In the genomic region with DNA sequence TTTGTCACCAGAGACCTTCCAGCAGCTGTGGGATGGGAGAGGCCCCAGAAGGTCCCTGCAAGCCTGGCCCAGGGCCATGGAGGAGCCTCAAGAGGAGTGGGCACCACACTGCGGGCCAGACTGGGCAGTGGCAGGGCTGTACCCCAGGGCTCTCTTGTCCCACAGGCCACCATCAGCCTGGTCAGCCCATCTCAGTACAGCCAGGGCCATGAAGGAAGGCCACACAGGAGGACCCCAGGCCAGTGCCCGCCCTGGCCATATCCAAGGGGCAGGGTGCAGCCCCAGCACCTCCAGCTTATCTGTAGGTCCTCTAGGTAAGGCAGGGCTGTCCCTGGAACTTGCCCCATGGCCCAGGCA, we compare ENCODE assay signal across 19 cellular contexts. TPM values are rescaled to one million over a fixed set of nuclear protein-coding genes. Genes with fewer than 3 reads are reported as not detected.
DNase-seq lines count a peak whose midpoint lies in the region; ATAC-seq and TF ChIP-seq lines count a peak whose summit lies in the region.
"Had no signal": no experiment of that assay in that cellular context is flagged by ENCODE, and none has a peak within 500 bp of the region (broad histone marks: within the 10 kb centered on the region; RNA-seq: fewer than 3 reads in every experiment).

No MANE protein-coding gene starts in this region.

- no peaks in the 10 kb centered on the region for H3K27me3 Mint-ChIP-seq in Caco-2 (ENCODE audit: insufficient read depth, unreplicated experiment)
- peaks cover 14% of the 10 kb centered on the region for H3K27me3 Mint-ChIP-seq in central memory CD8-positive, alpha-beta T cell
- H3K27me3 Mint-ChIP-seq: activated CD4-positive, alpha-beta T cell treated with anti-CD3 and anti-CD28 coated beads, Interleukin-2, amount 10 ng/mL, durations not matched to agents 7 days and 5 days; stimulated activated memory B cell treated with anti-CD40 and anti-IgM and Interleukin-4, amounts not matched to agents 10 μg/mL and 1 μg/mL and 100 μg/mL, for 72 hours had no signal

- H3K27ac ChIP-seq in OCI-LY1 (ENCODE audit: low read depth, low read length, poor library complexity, severe bottlenecking) (peak overlapping the region; percentile 98), prostate gland (peak overlapping the region; percentile 95 to 96)

- H3K4me2 ChIP-seq in OCI-LY1 (ENCODE audit: low read length) = peak overlapping the region; percentile 48; the same call in 1 of the 2 replicates

- peaks cover 21% of the 10 kb centered on the region for H3K36me3 Mint-ChIP-seq in Caco-2 (ENCODE audit: insufficient read depth, unreplicated experiment)
- peaks cover 13% of the 10 kb centered on the region for H3K36me3 Mint-ChIP-seq in central memory CD8-positive, alpha-beta T cell (ENCODE audit: insufficient read depth)
- H3K36me3 Mint-ChIP-seq: stimulated activated memory B cell treated with anti-CD40 and anti-IgM and Interleukin-4, amounts not matched to agents 10 μg/mL and 1 μg/mL and 100 μg/mL, for 72 hours had no signal

- H3K79me2 ChIP-seq in OCI-LY1 (ENCODE audit: insufficient read depth, low read length) = peaks cover 13% of the 10 kb centered on the region

- no TSS peak for BruUV-seq in Caco-2 (replicated peaks; lab: Mats Ljungman, UMichigan)

- peaks cover 51% of the 10 kb centered on the region for H3K4me1 ChIP-seq in Caco-2
- peaks cover 74% of the 10 kb centered on the region for H3K4me1 ChIP-seq in OCI-LY1 (ENCODE audit: insufficient read depth, low read length, severe bottlenecking)
- H3K4me1 ChIP-seq in prostate gland (replicated peaks) = peaks cover 26% of the 10 kb centered on the region

- H3F3A ChIP-seq in OCI-LY1 (ENCODE audit: insufficient read depth, low read length) = peaks cover 6% of the 10 kb centered on the region; the same call in 1 of the 2 replicates

- H3K4me3 Mint-ChIP-seq in Caco-2 (ENCODE audit: unreplicated experiment) = peak overlapping the region; percentile 40
- H3K4me3 Mint-ChIP-seq in central memory CD8-positive, alpha-beta T cell = peak overlapping the region; percentile 98

- H3K4me3 ChIP-seq in Caco-2 (ENCODE audit: low read depth, low read length) = no peak overlapping the region
- no peak overlapping the region for H3K4me3 ChIP-seq in OCI-LY1 (ENCODE audit: low read depth, low read length, poor library complexity, severe bottlenecking)
- no peak overlapping the region for H3K4me3 ChIP-seq in prostate gland
- H3K4me3 ChIP-seq in H7 (ENCODE audit: insufficient read depth, low read depth, low read length) = no peak overlapping the region
- H3K4me3 ChIP-seq: right atrium auricular region, thyroid gland had no signal

- no peak for ATAC-seq in central memory CD8-positive, alpha-beta T cell (replicated peaks; ENCODE audit: extremely low read depth, poor library complexity, severe bottlenecking)
- ATAC-seq in HG03520 (IDR thresholded peaks at IDR 0.05; ENCODE audit: unreplicated experiment) = no peak
- ATAC-seq: stimulated activated memory B cell treated with anti-CD40 and anti-IgM and Interleukin-4, amounts not matched to agents 10 μg/mL and 1 μg/mL and 100 μg/mL, for 72 hours had no signal

- H2AFZ ChIP-seq in OCI-LY1 (ENCODE audit: low read length) = no peak overlapping the region

- H3K27ac Mint-ChIP-seq in Caco-2 (ENCODE audit: unreplicated experiment) = peak overlapping the region; percentile 45
- no peak overlapping the region for H3K27ac Mint-ChIP-seq in central memory CD8-positive, alpha-beta T cell (ENCODE audit: low read depth)

- H3K9me2 ChIP-seq in OCI-LY1 (ENCODE audit: low read depth, low read length) = no peaks in the 10 kb centered on the region

- CTCF ChIA-PET in Caco-2 (lab: Charles Lee) = interaction anchor here (1.0 kb wide), 1 partner anchor 12 kb away, joined by 4 read pairs; no protein-coding TSS in a partner anchor

- H3K36me3 ChIP-seq in Caco-2 (ENCODE audit: control insufficient read depth, insufficient read depth, low read length) (no peaks in the 10 kb centered on the region), OCI-LY1 (ENCODE audit: insufficient read depth, low read length) (peaks cover 8% of the 10 kb centered on the region; the same call in 1 of the 2 replicates), prostate gland (no peaks in the 10 kb centered on the region), H7 (replicated peaks; ENCODE audit: control insufficient read depth, insufficient read depth, low read length) (no peaks in the 10 kb centered on the region)
- H3K36me3 ChIP-seq: right atrium auricular region, thyroid gland had no signal

- in situ Hi-C loops in GM13977 (cut with MboI; ENCODE audit: low pct_unique_long_range_greater_than_20kb, low sequenced_read_pairs, unreplicated experiment) = no loop called here

- intact Hi-C loops in Caco-2 (cut with micrococcal nuclease; ENCODE audit: unreplicated experiment) (loop anchor here (1.0 kb wide), 1 partner anchor 12 kb away; no protein-coding TSS in a partner anchor), prostate gland (cut with DNase I) (loop anchor here (5.0 kb wide), 2 partner anchors 37 to 117 kb away; a partner anchor contains a TSS)

- WGBS in prostate gland = 100% methylated on average over 2 of the region's 2 CpGs

- H3K27me3 ChIP-seq in Caco-2 (replicated peaks; ENCODE audit: control insufficient read depth, insufficient read depth, low read length) (no peaks in the 10 kb centered on the region), OCI-LY1 (ENCODE audit: insufficient read depth, low read length) (no peaks in the 10 kb centered on the region), prostate gland (replicated peaks; ENCODE audit: insufficient read depth) (no peaks in the 10 kb centered on the region), H7 (ENCODE audit: control insufficient read depth, insufficient read depth, low read length) (no peaks in the 10 kb centered on the region)
- H3K27me3 ChIP-seq: right atrium auricular region, thyroid gland had no signal

- H3K9ac ChIP-seq in OCI-LY1 (ENCODE audit: low read length) = peak overlapping the region; percentile 55; the same call in 1 of the 2 replicates

- DNase-seq in Caco-2 = no peak
- no peak for DNase-seq in central memory CD8-positive, alpha-beta T cell (ENCODE audit: low spot score in 2 of 2)
- no peak for DNase-seq in prostate gland (ENCODE audit: low spot score)
- DNase-seq in GM13977 (ENCODE audit: low spot score) = no peak
- DNase-seq in H7 = no peak
- DNase-seq: activated CD4-positive, alpha-beta T cell treated with anti-CD3 and anti-CD28 coated beads, Interleukin-2, amount 10 ng/mL, durations not matched to agents 7 days and 5 days; activated CD8-positive, alpha-beta memory T cell treated with anti-CD3 and anti-CD28 coated beads, Interleukin-2, amount 50 U/mL, for 48 hours; activated gamma-delta T cell; AML-193; cerebellar nuclear complex; NCI-H1694 treated with DMSO at 0.1 percent for 48 hours; NCI-H226; occipital lobe had no signal

- H3K9me3 ChIP-seq in Caco-2 (no peaks in the 10 kb centered on the region), OCI-LY1 (ENCODE audit: low read length) (no peaks in the 10 kb centered on the region), prostate gland (no peaks in the 10 kb centered on the region)
- H3K9me3 ChIP-seq: right atrium auricular region, thyroid gland had no signal

- no peaks in the 10 kb centered on the region for H3K9me3 Mint-ChIP-seq in Caco-2 (ENCODE audit: unreplicated experiment)
- H3K9me3 Mint-ChIP-seq in central memory CD8-positive, alpha-beta T cell = no peaks in the 10 kb centered on the region
- H3K9me3 Mint-ChIP-seq: activated CD4-positive, alpha-beta T cell treated with anti-CD3 and anti-CD28 coated beads, Interleukin-2, amount 10 ng/mL, durations not matched to agents 7 days and 5 days; stimulated activated memory B cell treated with anti-CD40 and anti-IgM and Interleukin-4, amounts not matched to agents 10 μg/mL and 1 μg/mL and 100 μg/mL, for 72 hours had no signal

- H3K4me1 Mint-ChIP-seq in Caco-2 (ENCODE audit: low read depth, unreplicated experiment) = peaks cover 3% of the 10 kb centered on the region
- peaks cover 36% of the 10 kb centered on the region for H3K4me1 Mint-ChIP-seq in central memory CD8-positive, alpha-beta T cell

- H4K20me1 ChIP-seq in OCI-LY1 (ENCODE audit: insufficient read depth, low read length) = peaks cover 4% of the 10 kb centered on the region; the same call in 1 of the 2 replicates

- TF ChIP-seq CTCF in Caco-2 (IDR thresholded peaks at IDR 0.05; ENCODE audit: insufficient read depth in 1 of 2, low read depth in 1 of 2, low read length in 1 of 2, severe bottlenecking in 1 of 2, unreplicated experiment in 1 of 2) (no peak), OCI-LY1 (IDR thresholded peaks at IDR 0.05; ENCODE audit: low read length) (no peak), prostate gland (IDR thresholded peaks at IDR 0.05) (no peak), GM13977 (IDR thresholded peaks at IDR 0.05; ENCODE audit: extremely low read depth, insufficient read depth, missing control alignments) (no peak)

- POLR2A ChIA-PET in Caco-2 (lab: Charles Lee) = interaction anchor here (0.5 kb wide), 1 partner anchor 147 kb away, joined by 3 read pairs; no protein-coding TSS in a partner anchor

- TF ChIP-seq POLR2A in prostate gland (IDR thresholded peaks at IDR 0.05) = no peak

RNA-seq across cellular contexts. Expression of a gene that starts 3.1 kb away (rescaled TPM):
- 268 and 301 TPM in 2 replicates for total RNA-seq in Caco-2 (2022)
- 100 to 1,000 TPM; 163 to 233 TPM for total RNA-seq in prostate gland
- 135 and 159 TPM in 2 replicates for total RNA-seq in H7 (2014; rRNA removed; shearing (Covaris generic))

RNA-seq across cellular contexts. Expression of a gene that starts 21.1 kb away (rescaled TPM):
- total RNA-seq in Caco-2 (2022) = 1.2 and 1.4 TPM in 2 replicates
- total RNA-seq in prostate gland = under 1 TPM; 0.18 to 0.28 TPM
- total RNA-seq in H7 (2014; rRNA removed; shearing (Covaris generic)) = 1.6 and 3.7 TPM in 2 replicates
- total RNA-seq: mononuclear cell, occipital lobe, right atrium auricular region had no signal

RNA-seq across cellular contexts. Expression of a gene that starts 25.1 kb away (rescaled TPM):
- total RNA-seq in Caco-2 (2022) = 5.8 and 6.4 TPM in 2 replicates
- total RNA-seq in prostate gland = 10 to 100 TPM in 1 of 2 donors, 1 to 10 TPM in 1; 7.8 to 43.3 TPM
- total RNA-seq in H7 (2014; rRNA removed; shearing (Covaris generic)) = 24.1 and 29.4 TPM in 2 replicates
- total RNA-seq: activated CD4-positive, alpha-beta T cell treated with anti-CD3 and anti-CD28 coated beads, Interleukin-2, amount 10 ng/mL, durations not matched to agents 7 days and 5 days; thyroid gland had no signal
